ENCODE assay signal across 16 cellular contexts in genomic region chr1:53111073-53111556, GRCh38. TPM values are rescaled to one million over a fixed set of nuclear protein-coding genes. Genes with fewer than 3 reads are reported as not detected.
DNase-seq lines count a peak whose midpoint lies in the region; ATAC-seq and TF ChIP-seq lines count a peak whose summit lies in the region.
"Had no signal": no experiment of that assay in that cellular context is flagged by ENCODE, and none has a peak within 500 bp of the region (broad histone marks: within the 10 kb centered on the region; RNA-seq: fewer than 3 reads in every experiment).

No MANE protein-coding gene starts in this region.

- no peak for TF ChIP-seq EP300 in tibial nerve (IDR thresholded peaks at IDR 0.05)

- H3K27me3 Mint-ChIP-seq in activated T-cell treated with anti-CD3 and anti-CD28 coated beads, Interleukin-2, amount 50 U/mL, for 72 hours (ENCODE audit: low read depth) = peaks cover 28% of the 10 kb centered on the region

- H3K27me3 ChIP-seq in tibial nerve = no peaks in the 10 kb centered on the region

- H3K4me1 Mint-ChIP-seq in activated T-cell treated with anti-CD3 and anti-CD28 coated beads, Interleukin-2, amount 50 U/mL, for 72 hours (ENCODE audit: low read depth) = peaks cover 34% of the 10 kb centered on the region

- no peak for TF ChIP-seq POLR2A in tibial nerve (IDR thresholded peaks at IDR 0.05)

- H3K27ac ChIP-seq in tibial nerve = peak overlapping the region in 3 of 4 donors; percentile 25 to 77 (median 32)

- H3K4me3 Mint-ChIP-seq in activated T-cell treated with anti-CD3 and anti-CD28 coated beads, Interleukin-2, amount 50 U/mL, for 72 hours = no peak overlapping the region

- H3K4me1 ChIP-seq in tibial nerve = peaks cover 0 to 45% (median 9%) of the 10 kb centered on the region in 4 donors
- H3K4me1 ChIP-seq: breast epithelium had no signal

- no peak overlapping the region for H3K4me3 ChIP-seq in tibial nerve
- H3K4me3 ChIP-seq: breast epithelium, HAP-1 had no signal

- no peaks in the 10 kb centered on the region for H3K36me3 Mint-ChIP-seq in activated T-cell treated with anti-CD3 and anti-CD28 coated beads, Interleukin-2, amount 50 U/mL, for 72 hours (ENCODE audit: insufficient read depth in 2 of 2)

- no peaks in the 10 kb centered on the region for H3K36me3 ChIP-seq in tibial nerve
- H3K36me3 ChIP-seq: breast epithelium, HAP-1 had no signal

- ATAC-seq in activated T-cell treated with anti-CD3 and anti-CD28 coated beads, Interleukin-2, amount 50 U/mL, for 72 hours (replicated peaks in 1 of 2) = peak; percentile 18 to 41

- 54 to 55% methylated on average over 10 of the region's 10 CpGs for WGBS in tibial nerve, 2 donors

- DNase-seq in activated CD4-positive, alpha-beta T cell treated with anti-CD3 and anti-CD28 coated beads for 48 hours = peak; percentile 37
- no peak for DNase-seq in activated CD4-positive, alpha-beta T cell treated with anti-CD3 and anti-CD28 coated beads for 1 hour
- peak in 1 of 2 donors; percentile 11 for DNase-seq in activated T-cell treated with anti-CD3 and anti-CD28 coated beads, Interleukin-2, amount 50 U/mL, for 72 hours
- DNase-seq in islet precursor cell (peak; percentile 80), tibial nerve (ENCODE audit: low spot score in 2 of 2) (no peak), EL (no peak), NOMO-1 treated with DMSO at 0.1 percent for 48 hours (lab: John Stamatoyannopoulos, UW; ENCODE audit: unreplicated experiment) (no peak)
- no peak for DNase-seq in activated effector memory CD4-positive, alpha-beta T cell treated with anti-CD3 and anti-CD28 coated beads, Interleukin-2, amount 50 U/mL, for 16 hours
- DNase-seq: activated CD8-positive, alpha-beta memory T cell treated with anti-CD3 and anti-CD28 coated beads, Interleukin-2, amount 50 U/mL, for 4 hours; DMS 273 treated with DMSO at 0.1 percent for 48 hours; posterior cingulate gyrus; substantia nigra had no signal

- TF ChIP-seq CTCF in tibial nerve (IDR thresholded peaks at IDR 0.05) = no peak

- no peak overlapping the region for H3K27ac Mint-ChIP-seq in activated T-cell treated with anti-CD3 and anti-CD28 coated beads, Interleukin-2, amount 50 U/mL, for 72 hours

- peaks cover 0 to 4% of the 10 kb centered on the region in 2 donors for H3K9me3 Mint-ChIP-seq in activated T-cell treated with anti-CD3 and anti-CD28 coated beads, Interleukin-2, amount 50 U/mL, for 72 hours

- peaks cover 0 to 7% (median 0%) of the 10 kb centered on the region in 4 donors for H3K9me3 ChIP-seq in tibial nerve
- H3K9me3 ChIP-seq: breast epithelium, HAP-1 had no signal

RNA-seq across cellular contexts. Expression of gene SLC1A7, which starts 31.3 kb away (rescaled TPM):
- not detected for total RNA-seq in activated T-cell treated with anti-CD3 and anti-CD28 coated beads, Interleukin-2, amount 50 U/mL, for 72 hours
- 1 to 10 TPM in 1 of 4 donors, under 1 TPM in 1, not detected in 2; 0.66 to 1.6 TPM for total RNA-seq in tibial nerve
- total RNA-seq: frontal cortex; T-helper 1 cell treated with Interleukin-12 subunit alpha and Interleukin-12 subunit beta and Interleukin-4 antibody, amounts not matched to agents 30 ng/mL and 1 ng/mL, for 36 hours had no signal

RNA-seq across cellular contexts. Expression of gene PODN, which starts 49.1 kb away (rescaled TPM):
- not detected for total RNA-seq in activated T-cell treated with anti-CD3 and anti-CD28 coated beads, Interleukin-2, amount 50 U/mL, for 72 hours
- 1,000 to 10,000 TPM in 1 of 4 donors, 100 to 1,000 TPM in 3; 209 to 1,182 (median 700) TPM for total RNA-seq in tibial nerve
- total RNA-seq: T-helper 1 cell treated with Interleukin-12 subunit alpha and Interleukin-12 subunit beta and Interleukin-4 antibody, amounts not matched to agents 30 ng/mL and 1 ng/mL, for 36 hours had no signal

Comparison
In these comparisons a context has a peak if more than half of its experiments do, and no peak if none do; other contexts are left out.
1. DNase-seq: peak in activated CD4-positive, alpha-beta T cell treated with anti-CD3 and anti-CD28 coated beads for 48 hours (single experiment) and islet precursor cell (single experiment); none in activated CD4-positive, alpha-beta T cell treated with anti-CD3 and anti-CD28 coated beads for 1 hour (single experiment), tibial nerve (0 of 2), EL (single experiment), NOMO-1 treated with DMSO at 0.1 percent for 48 hours (single experiment) and activated effector memory CD4-positive, alpha-beta T cell treated with anti-CD3 and anti-CD28 coated beads, Interleukin-2, amount 50 U/mL, for 16 hours (single experiment).
2. RNA of gene PODN, which starts 49.1 kb away (total RNA-seq): 209 to 1,182 TPM in tibial nerve; not detected in activated T-cell treated with anti-CD3 and anti-CD28 coated beads, Interleukin-2, amount 50 U/mL, for 72 hours; every median in the first group is over 100 times any median in the second.